Comparison of ENCODE assay signal across 21 cellular contexts in the genomic region with DNA sequence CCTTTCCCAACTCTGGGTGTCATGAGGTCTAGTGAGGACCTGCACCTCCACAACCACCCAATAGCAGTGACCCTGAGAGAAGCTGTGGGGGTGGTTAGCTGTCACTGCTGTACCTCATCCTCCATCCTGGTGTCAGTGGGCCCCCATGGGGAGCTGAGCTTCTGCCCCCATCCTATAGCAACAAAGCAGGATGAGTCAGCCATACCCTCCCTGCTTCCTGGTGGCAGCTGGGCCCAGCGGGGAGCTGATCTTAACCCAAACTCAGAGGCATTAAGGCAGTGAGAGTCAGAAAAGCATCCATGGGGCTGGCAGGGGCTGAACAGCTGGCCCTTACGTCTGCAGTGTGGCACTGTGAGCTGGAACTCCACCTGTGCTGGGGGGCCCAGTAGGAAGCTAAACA.
"Had no signal": no experiment of that assay in that cellular context is flagged by ENCODE, and none has a peak within 500 bp of the region (broad histone marks: within the 10 kb centered on the region; RNA-seq: fewer than 3 reads in every experiment).

No MANE protein-coding gene starts in this region.

- H3K27ac Mint-ChIP-seq: activated naive CD8-positive, alpha-beta T cell; activated T-cell treated with anti-CD3 and anti-CD28 coated beads, Interleukin-2, amount 50 U/mL, for 72 hours; brain; nephron had no signal

- H3K4me3 Mint-ChIP-seq: activated naive CD8-positive, alpha-beta T cell; activated T-cell treated with anti-CD3 and anti-CD28 coated beads, Interleukin-2, amount 50 U/mL, for 72 hours; brain; central memory CD8-positive, alpha-beta T cell; nephron had no signal

- H3K36me3 ChIP-seq: prostate gland, transverse colon had no signal

- H3K4me1 ChIP-seq: prostate gland, transverse colon had no signal

- H3K36me3 Mint-ChIP-seq: brain had no signal

- H3K4me3 ChIP-seq: prostate gland, skin epidermis, transverse colon had no signal

- DNase-seq: activated CD4-positive, CD25-positive, alpha-beta regulatory T cell treated with anti-CD3 and anti-CD28 coated beads, Interleukin-2, amount 50 U/mL, for 72 hours; activated gamma-delta T cell; activated T-cell treated with anti-CD3 and anti-CD28 coated beads, Interleukin-2, amount 50 U/mL, for 72 hours; effector CD8-positive, alpha-beta T cell; foreskin melanocyte; kidney glomerular epithelial cell; mesenchymal stem cell; right cardiac atrium; stimulated activated CD4-positive, alpha-beta T cell treated with anti-CD3 and anti-CD28 coated beads, Interleukin-15, amount 100 ng/mL, for 24 hours; stimulated activated CD4-positive, alpha-beta T cell treated with anti-CD3 and anti-CD28 coated beads, Interleukin-4, amount 100 ng/mL, for 24 hours; stimulated activated naive CD4-positive, alpha-beta T cell treated with Interleukin-2 at 50 U/mL for 16 hours; substantia nigra; T-helper 1 cell; T1000; transverse colon had no signal

- ATAC-seq: activated T-cell treated with anti-CD3 and anti-CD28 coated beads, Interleukin-2, amount 50 U/mL, for 72 hours; right cardiac atrium had no signal

- H3K9me3 ChIP-seq: prostate gland, transverse colon had no signal

- H3K4me1 Mint-ChIP-seq: brain, nephron had no signal

- H3K27ac ChIP-seq: prostate gland, skin epidermis, transverse colon had no signal
